ENCODE assay signal across 1 cellular context in the genomic region with DNA sequence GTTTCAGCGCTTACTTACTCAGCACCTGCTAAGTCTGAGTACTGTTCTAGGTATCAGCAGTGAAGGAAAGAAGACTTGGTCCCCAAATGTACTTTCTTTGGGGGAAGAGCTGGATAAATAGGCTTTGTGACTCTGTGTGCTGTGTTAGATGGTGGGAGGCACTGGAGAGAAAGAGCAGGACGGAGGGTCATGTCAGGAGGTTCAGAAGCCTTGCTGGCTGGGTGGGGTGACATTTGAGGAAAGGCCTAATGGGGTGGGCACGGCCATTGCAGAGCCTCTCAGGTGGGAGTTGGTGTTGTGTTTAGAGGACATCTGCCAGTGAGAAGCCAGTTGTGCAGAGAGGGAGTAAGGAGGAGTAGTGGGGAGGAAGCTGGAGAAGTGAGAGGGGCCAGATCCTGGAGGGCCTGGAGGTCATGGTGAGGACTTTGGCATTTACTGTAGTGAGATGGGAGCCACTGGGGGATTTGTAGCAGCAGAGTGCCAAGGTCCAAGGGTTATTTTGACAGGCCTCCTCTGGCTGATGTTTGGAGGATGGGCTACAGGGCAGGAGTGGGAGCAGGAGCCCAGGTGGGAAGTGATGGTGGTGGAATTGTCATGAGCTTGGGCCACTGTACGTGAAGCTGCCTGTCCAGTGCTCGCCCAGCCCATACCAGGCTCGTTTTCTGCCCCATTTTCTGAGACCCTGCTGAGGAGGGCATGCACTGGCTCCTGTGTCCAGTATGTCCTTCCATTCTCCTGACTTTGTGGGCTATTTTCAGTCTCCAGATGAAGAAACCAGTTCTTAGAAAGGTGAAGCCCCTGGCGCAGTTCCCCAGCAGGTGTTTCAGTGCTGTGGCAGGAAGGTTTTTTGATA.
TF ChIP-seq lines count a peak whose summit lies in the region.

No MANE protein-coding gene starts in this region.

TF ChIP-seq in HepG2, 621 proteins besides CTCF, POLR2A, EP300 and RAD21 (continued from another document and continues in another):
- TF ChIP-seq ZNF234 (CRISPR knock-in tag; conservative IDR thresholded peaks at IDR 0.05) (no peak), NFIC (IDR thresholded peaks at IDR 0.05; ENCODE audit: low read length) (no peak), MEIS1 (CRISPR knock-in tag; IDR thresholded peaks at IDR 0.05; ENCODE audit: borderline replicate concordance) (peak; percentile 98; the same call in 1 of the 2 replicates), MAFK (conservative IDR thresholded peaks at IDR 0.05 in 1 of 2, IDR thresholded peaks at IDR 0.05 in 1 of 2; ENCODE audit: low read length in 2 of 2) (no peak), ZNF382 (CRISPR knock-in tag; IDR thresholded peaks at IDR 0.05; ENCODE audit: borderline replicate concordance) (no peak), RXRB (CRISPR knock-in tag; IDR thresholded peaks at IDR 0.05; ENCODE audit: borderline replicate concordance) (peak; percentile 92), NR2F1 (CRISPR knock-in tag; IDR thresholded peaks at IDR 0.05) (peak; percentile 82 to 93; a peak in 3 of 4 replicates), ZNF263 (CRISPR knock-in tag; IDR thresholded peaks at IDR 0.05) (peak; percentile 100), SPEN (CRISPR knock-in tag; IDR thresholded peaks at IDR 0.05; ENCODE audit: low read depth) (peak; percentile 91), NFE2L1 (CRISPR knock-in tag; IDR thresholded peaks at IDR 0.05; ENCODE audit: borderline replicate concordance) (no peak), ZNF335 (CRISPR knock-in tag; IDR thresholded peaks at IDR 0.05) (no peak), ZNF546 (CRISPR knock-in tag; conservative IDR thresholded peaks at IDR 0.05) (peak; percentile 62; the same call in 1 of the 2 replicates), HNRNPK (IDR thresholded peaks at IDR 0.05; ENCODE audit: low read depth, low read length, poor library complexity, severe bottlenecking) (no peak), ZNF10 (CRISPR knock-in tag; IDR thresholded peaks at IDR 0.05; ENCODE audit: borderline replicate concordance, low read depth) (no peak), SRY (CRISPR knock-in tag; IDR thresholded peaks at IDR 0.05) (peak; percentile 63; the same call in 1 of the 2 replicates), DNMT1 (CRISPR knock-in tag; IDR thresholded peaks at IDR 0.05) (0 out of 2 replicates have a peak, but pooled peaks have one; percentile 8), NR2F6 (IDR thresholded peaks at IDR 0.05) (peak; percentile 93), NR2F6 (CRISPR knock-in tag; IDR thresholded peaks at IDR 0.05) (peak; percentile 96), NCOA2 (CRISPR knock-in tag; IDR thresholded peaks at IDR 0.05) (peak; percentile 58), EEA1 (CRISPR knock-in tag; IDR thresholded peaks at IDR 0.05; ENCODE audit: borderline replicate concordance) (peak; percentile 69; the same call in 1 of the 2 replicates), PAX8 (CRISPR knock-in tag; IDR thresholded peaks at IDR 0.05; ENCODE audit: borderline replicate concordance) (peak; percentile 22; the same call in 1 of the 2 replicates), ZNF124 (CRISPR knock-in tag; IDR thresholded peaks at IDR 0.05) (0 out of 2 replicates have a peak, but pooled peaks have one; percentile 41), TCF12 (IDR thresholded peaks at IDR 0.05) (no peak), TCF12 (CRISPR knock-in tag; IDR thresholded peaks at IDR 0.05) (0 out of 2 replicates have a peak, but pooled peaks have one; percentile 65), ZBTB38 (CRISPR knock-in tag; IDR thresholded peaks at IDR 0.05) (peak; percentile 18; the same call in 1 of the 2 replicates), KDM5B (CRISPR knock-in tag; IDR thresholded peaks at IDR 0.05; ENCODE audit: borderline replicate concordance) (peak; percentile 67; the same call in 1 of the 2 replicates), ZC3H13 (CRISPR knock-in tag; IDR thresholded peaks at IDR 0.05) (no peak), ZNF564 (CRISPR knock-in tag; IDR thresholded peaks at IDR 0.05) (0 out of 2 replicates have a peak, but pooled peaks have one; percentile 28), ZNF432 (CRISPR knock-in tag; IDR thresholded peaks at IDR 0.05; ENCODE audit: borderline replicate concordance) (no peak), EHMT2 (IDR thresholded peaks at IDR 0.05; ENCODE audit: borderline replicate concordance, low read depth, low read length) (peak; percentile 59; the same call in 1 of the 2 replicates), FOXJ3 (CRISPR knock-in tag; IDR thresholded peaks at IDR 0.05; ENCODE audit: borderline replicate concordance) (no peak), MAZ (IDR thresholded peaks at IDR 0.05; ENCODE audit: borderline replicate concordance, low read depth, low read length) (no peak; the same call in 1 of the 2 replicates), MAZ (CRISPR knock-in tag; IDR thresholded peaks at IDR 0.05; ENCODE audit: low read depth) (peak; percentile 65; the same call in 1 of the 2 replicates), CCAR2 (optimal IDR thresholded peaks at IDR 0.05; ENCODE audit: low read depth, low read length) (no peak), CAMTA2 (CRISPR knock-in tag; IDR thresholded peaks at IDR 0.05; ENCODE audit: borderline replicate concordance) (no peak), ZNF788 (CRISPR knock-in tag; IDR thresholded peaks at IDR 0.05; ENCODE audit: borderline replicate concordance) (peak; percentile 86; the same call in 1 of the 2 replicates), ZFX (CRISPR knock-in tag; IDR thresholded peaks at IDR 0.05; ENCODE audit: low read depth) (peak; percentile 77), PLRG1 (conservative IDR thresholded peaks at IDR 0.05) (no peak), ZSCAN25 (CRISPR knock-in tag; IDR thresholded peaks at IDR 0.05) (peak; percentile 78), ZBTB7B (CRISPR knock-in tag; IDR thresholded peaks at IDR 0.05) (peak; percentile 97), MIXL1 (CRISPR knock-in tag; IDR thresholded peaks at IDR 0.05) (peak; percentile 83), SIN3B (IDR thresholded peaks at IDR 0.05; ENCODE audit: low read length) (no peak), ZNF761 (CRISPR knock-in tag; conservative IDR thresholded peaks at IDR 0.05) (peak; percentile 80), CREM (IDR thresholded peaks at IDR 0.05) (peak; percentile 73; the same call in 1 of the 2 replicates), CREM (CRISPR knock-in tag; IDR thresholded peaks at IDR 0.05) (no peak), EED (CRISPR knock-in tag; IDR thresholded peaks at IDR 0.05) (no peak; the same call in none of the 2 replicates), CBX1 (IDR thresholded peaks at IDR 0.05; ENCODE audit: low read depth) (peak; percentile 74), ZNF547 (CRISPR knock-in tag; IDR thresholded peaks at IDR 0.05) (no peak)
- TF ChIP-seq, protein P1, sequence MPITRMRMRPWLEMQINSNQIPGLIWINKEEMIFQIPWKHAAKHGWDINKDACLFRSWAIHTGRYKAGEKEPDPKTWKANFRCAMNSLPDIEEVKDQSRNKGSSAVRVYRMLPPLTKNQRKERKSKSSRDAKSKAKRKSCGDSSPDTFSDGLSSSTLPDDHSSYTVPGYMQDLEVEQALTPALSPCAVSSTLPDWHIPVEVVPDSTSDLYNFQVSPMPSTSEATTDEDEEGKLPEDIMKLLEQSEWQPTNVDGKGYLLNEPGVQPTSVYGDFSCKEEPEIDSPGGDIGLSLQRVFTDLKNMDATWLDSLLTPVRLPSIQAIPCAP (CRISPR knock-in tag; IDR thresholded peaks at IDR 0.05; ENCODE audit: low read depth): no peak
- TF ChIP-seq, protein P2, sequence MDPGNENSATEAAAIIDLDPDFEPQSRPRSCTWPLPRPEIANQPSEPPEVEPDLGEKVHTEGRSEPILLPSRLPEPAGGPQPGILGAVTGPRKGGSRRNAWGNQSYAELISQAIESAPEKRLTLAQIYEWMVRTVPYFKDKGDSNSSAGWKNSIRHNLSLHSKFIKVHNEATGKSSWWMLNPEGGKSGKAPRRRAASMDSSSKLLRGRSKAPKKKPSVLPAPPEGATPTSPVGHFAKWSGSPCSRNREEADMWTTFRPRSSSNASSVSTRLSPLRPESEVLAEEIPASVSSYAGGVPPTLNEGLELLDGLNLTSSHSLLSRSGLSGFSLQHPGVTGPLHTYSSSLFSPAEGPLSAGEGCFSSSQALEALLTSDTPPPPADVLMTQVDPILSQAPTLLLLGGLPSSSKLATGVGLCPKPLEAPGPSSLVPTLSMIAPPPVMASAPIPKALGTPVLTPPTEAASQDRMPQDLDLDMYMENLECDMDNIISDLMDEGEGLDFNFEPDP (CRISPR knock-in tag; conservative IDR thresholded peaks at IDR 0.05): no peak
- TF ChIP-seq, protein P3, sequence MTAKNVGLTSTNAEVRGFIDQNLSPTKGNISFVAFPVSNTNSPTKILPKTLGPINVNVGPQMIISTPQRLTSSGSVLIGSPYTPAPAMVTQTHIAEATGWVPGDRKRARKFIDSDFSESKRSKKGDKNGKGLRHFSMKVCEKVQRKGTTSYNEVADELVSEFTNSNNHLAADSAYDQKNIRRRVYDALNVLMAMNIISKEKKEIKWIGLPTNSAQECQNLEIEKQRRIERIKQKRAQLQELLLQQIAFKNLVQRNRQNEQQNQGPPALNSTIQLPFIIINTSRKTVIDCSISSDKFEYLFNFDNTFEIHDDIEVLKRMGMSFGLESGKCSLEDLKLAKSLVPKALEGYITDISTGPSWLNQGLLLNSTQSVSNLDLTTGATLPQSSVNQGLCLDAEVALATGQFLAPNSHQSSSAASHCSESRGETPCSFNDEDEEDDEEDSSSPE (CRISPR knock-in tag; IDR thresholded peaks at IDR 0.05): 0 out of 2 replicates have a peak, but pooled peaks have one; percentile 41
- TF ChIP-seq, protein P4, sequence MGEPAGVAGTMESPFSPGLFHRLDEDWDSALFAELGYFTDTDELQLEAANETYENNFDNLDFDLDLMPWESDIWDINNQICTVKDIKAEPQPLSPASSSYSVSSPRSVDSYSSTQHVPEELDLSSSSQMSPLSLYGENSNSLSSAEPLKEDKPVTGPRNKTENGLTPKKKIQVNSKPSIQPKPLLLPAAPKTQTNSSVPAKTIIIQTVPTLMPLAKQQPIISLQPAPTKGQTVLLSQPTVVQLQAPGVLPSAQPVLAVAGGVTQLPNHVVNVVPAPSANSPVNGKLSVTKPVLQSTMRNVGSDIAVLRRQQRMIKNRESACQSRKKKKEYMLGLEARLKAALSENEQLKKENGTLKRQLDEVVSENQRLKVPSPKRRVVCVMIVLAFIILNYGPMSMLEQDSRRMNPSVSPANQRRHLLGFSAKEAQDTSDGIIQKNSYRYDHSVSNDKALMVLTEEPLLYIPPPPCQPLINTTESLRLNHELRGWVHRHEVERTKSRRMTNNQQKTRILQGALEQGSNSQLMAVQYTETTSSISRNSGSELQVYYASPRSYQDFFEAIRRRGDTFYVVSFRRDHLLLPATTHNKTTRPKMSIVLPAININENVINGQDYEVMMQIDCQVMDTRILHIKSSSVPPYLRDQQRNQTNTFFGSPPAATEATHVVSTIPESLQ (CRISPR knock-in tag; conservative IDR thresholded peaks at IDR 0.05): no peak
- TF ChIP-seq, protein P5, sequence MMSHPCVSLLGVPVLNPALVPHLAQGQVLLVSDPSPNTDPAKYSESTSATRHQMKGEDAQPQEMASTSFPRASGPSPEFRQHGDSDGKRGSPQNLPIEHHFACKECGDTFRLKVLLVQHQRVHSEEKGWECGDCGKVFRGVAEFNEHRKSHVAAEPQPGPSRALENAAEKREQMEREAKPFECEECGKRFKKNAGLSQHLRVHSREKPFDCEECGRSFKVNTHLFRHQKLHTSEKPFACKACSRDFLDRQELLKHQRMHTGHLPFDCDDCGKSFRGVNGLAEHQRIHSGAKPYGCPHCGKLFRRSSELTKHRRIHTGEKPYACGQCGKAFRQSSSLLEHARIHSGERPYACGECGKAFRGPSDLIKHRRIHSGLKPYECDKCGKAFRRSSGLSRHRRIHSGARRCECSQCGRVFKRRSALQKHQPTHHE (CRISPR knock-in tag; IDR thresholded peaks at IDR 0.05; ENCODE audit: borderline replicate concordance): no peak
- TF ChIP-seq, protein P6, sequence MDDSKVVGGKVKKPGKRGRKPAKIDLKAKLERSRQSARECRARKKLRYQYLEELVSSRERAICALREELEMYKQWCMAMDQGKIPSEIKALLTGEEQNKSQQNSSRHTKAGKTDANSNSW (CRISPR knock-in tag; IDR thresholded peaks at IDR 0.05; ENCODE audit: borderline replicate concordance): no peak
- TF ChIP-seq, protein P7, sequence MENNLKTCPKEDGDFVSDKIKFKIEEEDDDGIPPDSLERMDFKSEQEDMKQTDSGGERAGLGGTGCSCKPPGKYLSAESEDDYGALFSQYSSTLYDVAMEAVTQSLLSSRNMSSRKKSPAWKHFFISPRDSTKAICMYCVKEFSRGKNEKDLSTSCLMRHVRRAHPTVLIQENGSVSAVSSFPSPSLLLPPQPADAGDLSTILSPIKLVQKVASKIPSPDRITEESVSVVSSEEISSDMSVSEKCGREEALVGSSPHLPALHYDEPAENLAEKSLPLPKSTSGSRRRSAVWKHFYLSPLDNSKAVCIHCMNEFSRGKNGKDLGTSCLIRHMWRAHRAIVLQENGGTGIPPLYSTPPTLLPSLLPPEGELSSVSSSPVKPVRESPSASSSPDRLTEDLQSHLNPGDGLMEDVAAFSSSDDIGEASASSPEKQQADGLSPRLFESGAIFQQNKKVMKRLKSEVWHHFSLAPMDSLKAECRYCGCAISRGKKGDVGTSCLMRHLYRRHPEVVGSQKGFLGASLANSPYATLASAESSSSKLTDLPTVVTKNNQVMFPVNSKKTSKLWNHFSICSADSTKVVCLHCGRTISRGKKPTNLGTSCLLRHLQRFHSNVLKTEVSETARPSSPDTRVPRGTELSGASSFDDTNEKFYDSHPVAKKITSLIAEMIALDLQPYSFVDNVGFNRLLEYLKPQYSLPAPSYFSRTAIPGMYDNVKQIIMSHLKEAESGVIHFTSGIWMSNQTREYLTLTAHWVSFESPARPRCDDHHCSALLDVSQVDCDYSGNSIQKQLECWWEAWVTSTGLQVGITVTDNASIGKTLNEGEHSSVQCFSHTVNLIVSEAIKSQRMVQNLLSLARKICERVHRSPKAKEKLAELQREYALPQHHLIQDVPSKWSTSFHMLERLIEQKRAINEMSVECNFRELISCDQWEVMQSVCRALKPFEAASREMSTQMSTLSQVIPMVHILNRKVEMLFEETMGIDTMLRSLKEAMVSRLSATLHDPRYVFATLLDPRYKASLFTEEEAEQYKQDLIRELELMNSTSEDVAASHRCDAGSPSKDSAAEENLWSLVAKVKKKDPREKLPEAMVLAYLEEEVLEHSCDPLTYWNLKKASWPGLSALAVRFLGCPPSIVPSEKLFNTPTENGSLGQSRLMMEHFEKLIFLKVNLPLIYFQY (CRISPR knock-in tag; IDR thresholded peaks at IDR 0.05; ENCODE audit: borderline replicate concordance): no peak
- TF ChIP-seq, protein P8, sequence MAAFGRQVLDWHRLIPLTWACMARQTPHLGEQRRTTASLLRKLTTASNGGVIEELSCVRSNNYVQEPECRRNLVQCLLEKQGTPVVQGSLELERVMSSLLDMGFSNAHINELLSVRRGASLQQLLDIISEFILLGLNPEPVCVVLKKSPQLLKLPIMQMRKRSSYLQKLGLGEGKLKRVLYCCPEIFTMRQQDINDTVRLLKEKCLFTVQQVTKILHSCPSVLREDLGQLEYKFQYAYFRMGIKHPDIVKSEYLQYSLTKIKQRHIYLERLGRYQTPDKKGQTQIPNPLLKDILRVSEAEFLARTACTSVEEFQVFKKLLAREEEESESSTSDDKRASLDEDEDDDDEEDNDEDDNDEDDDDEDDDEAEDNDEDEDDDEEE (CRISPR knock-in tag; IDR thresholded peaks at IDR 0.05): no peak
